In genomic region chr11:133955945-133956421, GRCh38 we compare ENCODE assay signal across 1 cellular context.
TF ChIP-seq lines count a peak whose summit lies in the region.

No MANE protein-coding gene starts in this region.

TF ChIP-seq in GM23338, 12 proteins besides CTCF, POLR2A, EP300 and RAD21 (continued from another document):
- TF ChIP-seq ETS1 (IDR thresholded peaks at IDR 0.05) (no peak), STAT1 (IDR thresholded peaks at IDR 0.05; ENCODE audit: unreplicated experiment) (no peak), POLR2AphosphoS5 (IDR thresholded peaks at IDR 0.05; ENCODE audit: low read depth) (no peak)
